ENCODE assay signal across 26 cellular contexts in the genomic region with DNA sequence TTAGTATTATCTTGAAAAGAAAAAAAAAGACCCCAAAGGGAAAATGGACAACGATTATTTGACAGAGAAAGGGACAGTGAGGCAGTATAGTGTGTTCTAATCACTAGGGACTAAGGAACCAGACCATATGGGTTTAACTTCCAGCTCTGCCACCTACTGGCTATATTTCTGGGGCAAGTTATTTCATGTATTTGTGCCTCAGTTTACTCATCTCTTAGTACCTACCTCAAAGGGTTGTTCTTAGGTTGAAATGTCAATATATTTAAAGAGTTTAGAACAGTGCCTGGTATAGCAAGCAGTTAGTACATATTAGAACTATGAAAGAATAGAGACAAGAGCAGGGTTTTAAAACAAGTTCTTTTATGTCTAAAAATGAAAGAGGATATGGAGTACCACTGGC. TPM values are rescaled to one million over a fixed set of nuclear protein-coding genes. Genes with fewer than 3 reads are reported as not detected.
DNase-seq lines count a peak whose midpoint lies in the region; ATAC-seq, FAIRE-seq and TF ChIP-seq lines count a peak whose summit lies in the region.
"Had no signal": no experiment of that assay in that cellular context is flagged by ENCODE, and none has a peak within 500 bp of the region (broad histone marks: within the 10 kb centered on the region; RNA-seq: fewer than 3 reads in every experiment).

No MANE protein-coding gene starts in this region.

- H3K4me1 ChIP-seq in A673 (ENCODE audit: insufficient read depth, low read length, poor library complexity, severe bottlenecking) (peaks cover 4% of the 10 kb centered on the region), Panc1 (ENCODE audit: control insufficient read depth, insufficient read depth, low read length) (no peaks in the 10 kb centered on the region)
- H3K4me1 ChIP-seq: BLaER1 treated with 17β-estradiol and CSF1 and Interleukin-3, amounts not matched to agents 10 nM and 100 nM; gastrocnemius medialis; suprapubic skin; uterus had no signal

- CTCF ChIA-PET in A673 (lab: Charles Lee) (no interaction called here), Panc1 (lab: Charles Lee) (no interaction called here)

- in situ Hi-C loops in Panc1 (cut with HindIII; ENCODE audit: low pct_unique_long_range_greater_than_20kb, low sequenced_read_pairs): no loop called here

- peaks cover 15% of the 10 kb centered on the region for H3K36me3 Mint-ChIP-seq in type B pancreatic cell

- no peak overlapping the region for H3K27ac Mint-ChIP-seq in type B pancreatic cell
- H3K27ac Mint-ChIP-seq: activated naive CD8-positive, alpha-beta T cell treated with anti-CD3 and anti-CD28 coated beads, Interleukin-2, amount 10 ng/mL, durations not matched to agents 7 days and 5 days; stimulated activated effector memory CD8-positive, alpha-beta T cell treated with anti-CD3 and anti-CD28 coated beads, Interleukin-12 subunit alpha, Interleukin-12 subunit beta, amount 100 ng/mL, for 72 hours had no signal

- H3K27ac ChIP-seq in A673 (ENCODE audit: low read depth, low read length, poor library complexity, severe bottlenecking) (no peak overlapping the region), Panc1 (ENCODE audit: low read length) (no peak overlapping the region)
- H3K27ac ChIP-seq: BLaER1 treated with 17β-estradiol and CSF1 and Interleukin-3, amounts not matched to agents 10 nM and 100 nM; gastrocnemius medialis; hepatocyte; SK-N-MC; suprapubic skin; uterus had no signal

- BruUV-seq in A673 (replicated peaks; lab: Mats Ljungman, UMichigan) (no TSS peak), Panc1 (replicated peaks; lab: Mats Ljungman, UMichigan) (no TSS peak)

- H3K4me3 Mint-ChIP-seq in type B pancreatic cell: no peak overlapping the region
- H3K4me3 Mint-ChIP-seq: activated naive CD8-positive, alpha-beta T cell treated with anti-CD3 and anti-CD28 coated beads, Interleukin-2, amount 10 ng/mL, durations not matched to agents 7 days and 5 days; immature natural killer cell; naive B cell; stimulated activated effector memory CD8-positive, alpha-beta T cell treated with anti-CD3 and anti-CD28 coated beads, Interleukin-12 subunit alpha, Interleukin-12 subunit beta, amount 100 ng/mL, for 72 hours had no signal

- H3K36me3 ChIP-seq in A673 (ENCODE audit: insufficient read depth, low read length, poor library complexity, severe bottlenecking) (peaks cover 53% of the 10 kb centered on the region), Panc1 (ENCODE audit: control insufficient read depth, insufficient read depth, low read length) (peaks cover 25% of the 10 kb centered on the region)
- H3K36me3 ChIP-seq: uterus had no signal

- H3K9me3 ChIP-seq in A673 (ENCODE audit: low read depth, low read length, poor library complexity, severe bottlenecking) (no peaks in the 10 kb centered on the region), Panc1 (ENCODE audit: control insufficient read depth, insufficient read depth, low read depth, low read length) (no peaks in the 10 kb centered on the region)
- H3K9me3 ChIP-seq: BLaER1 treated with 17β-estradiol and CSF1 and Interleukin-3, amounts not matched to agents 10 nM and 100 nM; gastrocnemius medialis; MG63; suprapubic skin; uterus had no signal

- intact Hi-C loops in A673 (cut with micrococcal nuclease; ENCODE audit: unreplicated experiment): no loop called here
- intact Hi-C loops in Panc1 (cut with micrococcal nuclease; ENCODE audit: unreplicated experiment): no loop called here

- POLR2A ChIA-PET in A673 (lab: Charles Lee; ENCODE audit: low non-redundant PET) (no interaction called here), Panc1 (lab: Charles Lee) (no interaction called here)

- no peak for DNase-seq in A673 (ENCODE audit: low spot score)
- DNase-seq in GM12891 (ENCODE audit: insufficient read length, low spot score): no peak
- no peak for DNase-seq in Panc1 (ENCODE audit: low read depth, low spot score)
- no peak for DNase-seq in epithelial cell of esophagus (ENCODE audit: low read depth)
- no peak for DNase-seq in NCI-H1092 treated with DMSO at 0.1 percent for 48 hours (lab: John Stamatoyannopoulos, UW)
- DNase-seq in DMS153 treated with DMSO at 0.1 percent for 48 hours (lab: John Stamatoyannopoulos, UW; ENCODE audit: unreplicated experiment): no peak
- DNase-seq in type B pancreatic cell (ENCODE audit: extremely low spot score, unreplicated experiment): no peak
- no peak for DNase-seq in GM10266 (ENCODE audit: extremely low spot score)
- DNase-seq: activated CD4-positive, alpha-beta T cell treated with anti-CD3 and anti-CD28 coated beads, Interleukin-2, amount 50 U/mL, for 4 hours; activated CD8-positive, alpha-beta memory T cell treated with anti-CD3 and anti-CD28 coated beads, Interleukin-2, amount 50 U/mL, for 48 hours; activated effector memory CD4-positive, alpha-beta T cell treated with Interleukin-2 at 50 U/mL for 16 hours; activated naive CD8-positive, alpha-beta T cell treated with anti-CD3 and anti-CD28 coated beads, Interleukin-2, amount 10 ng/mL, durations not matched to agents 7 days and 5 days; effector CD8-positive, alpha-beta T cell; gastrocnemius medialis; immature natural killer cell; MG63; naive B cell; NCI-H1436; NCI-H2107; uterus had no signal

- no peaks in the 10 kb centered on the region for H3K27me3 Mint-ChIP-seq in type B pancreatic cell
- H3K27me3 Mint-ChIP-seq: activated naive CD8-positive, alpha-beta T cell treated with anti-CD3 and anti-CD28 coated beads, Interleukin-2, amount 10 ng/mL, durations not matched to agents 7 days and 5 days; naive B cell had no signal

- TF ChIP-seq POLR2A in GM12891 (IDR thresholded peaks at IDR 0.05; ENCODE audit: low read depth, low read length): no peak

- H3K27me3 ChIP-seq in A673 (replicated peaks; ENCODE audit: insufficient read depth, low read depth, low read length, poor library complexity) (no peaks in the 10 kb centered on the region), Panc1 (ENCODE audit: control insufficient read depth, insufficient read depth, low read length) (no peaks in the 10 kb centered on the region)
- H3K27me3 ChIP-seq: BLaER1 treated with 17β-estradiol and CSF1 and Interleukin-3, amounts not matched to agents 10 nM and 100 nM; gastrocnemius medialis; hepatocyte; MG63; suprapubic skin; uterus had no signal

- peak; percentile 43; the same call in 1 of the 2 replicates for TF ChIP-seq CTCF in A673 (conservative IDR thresholded peaks at IDR 0.05; ENCODE audit: low read depth, low read length)
- peak; percentile 16; the same call in 1 of the 2 replicates for TF ChIP-seq CTCF in Panc1 (IDR thresholded peaks at IDR 0.05)
- TF ChIP-seq CTCF in epithelial cell of esophagus (IDR thresholded peaks at IDR 0.05; ENCODE audit: insufficient read depth, low read depth, low read length, missing control alignments): peak; percentile 7
- TF ChIP-seq CTCF in type B pancreatic cell (conservative IDR thresholded peaks at IDR 0.05): no peak
- TF ChIP-seq CTCF in GM10266 (IDR thresholded peaks at IDR 0.05; ENCODE audit: control insufficient read depth, insufficient read depth, low read depth, missing control alignments): no peak

- no peak overlapping the region for H3K4me3 ChIP-seq in A673 (ENCODE audit: low read depth, low read length, poor library complexity, severe bottlenecking)
- no peak overlapping the region for H3K4me3 ChIP-seq in Panc1 (ENCODE audit: low read depth in 2 of 2, low read length in 2 of 2)
- no peak overlapping the region for H3K4me3 ChIP-seq in epithelial cell of esophagus (ENCODE audit: low read length)
- H3K4me3 ChIP-seq: BLaER1 treated with 17β-estradiol and CSF1 and Interleukin-3, amounts not matched to agents 10 nM and 100 nM; gastrocnemius medialis; hepatocyte; MG63; SK-N-MC; suprapubic skin; uterus had no signal

- no peaks in the 10 kb centered on the region for H3K4me1 Mint-ChIP-seq in type B pancreatic cell (ENCODE audit: unreplicated experiment)
- H3K4me1 Mint-ChIP-seq: immature natural killer cell; naive B cell; stimulated activated effector memory CD8-positive, alpha-beta T cell treated with anti-CD3 and anti-CD28 coated beads, Interleukin-12 subunit alpha, Interleukin-12 subunit beta, amount 100 ng/mL, for 72 hours had no signal

- no peaks in the 10 kb centered on the region for H3K9me3 Mint-ChIP-seq in type B pancreatic cell
- H3K9me3 Mint-ChIP-seq: activated naive CD8-positive, alpha-beta T cell treated with anti-CD3 and anti-CD28 coated beads, Interleukin-2, amount 10 ng/mL, durations not matched to agents 7 days and 5 days; immature natural killer cell; naive B cell; stimulated activated effector memory CD8-positive, alpha-beta T cell treated with anti-CD3 and anti-CD28 coated beads, Interleukin-12 subunit alpha, Interleukin-12 subunit beta, amount 100 ng/mL, for 72 hours had no signal

- peak; percentile 57 for FAIRE-seq in GM12891 (lab: Jason Lieb, UNC)

- ATAC-seq in Panc1: no peak
- ATAC-seq: gastrocnemius medialis; left lobe of liver; stimulated activated effector memory CD8-positive, alpha-beta T cell treated with anti-CD3 and anti-CD28 coated beads, Interleukin-12 subunit alpha, Interleukin-12 subunit beta, amount 100 ng/mL, for 72 hours had no signal

TF ChIP-seq in GM12891, 5 proteins besides CTCF, POLR2A, EP300 and RAD21:
- TF ChIP-seq POLR2AphosphoS5 (IDR thresholded peaks at IDR 0.05; ENCODE audit: low read depth, low read length): no peak
- no peak for TF ChIP-seq TAF1 (IDR thresholded peaks at IDR 0.05; ENCODE audit: low read depth, low read length)
- no peak for TF ChIP-seq PAX5 (IDR thresholded peaks at IDR 0.05; ENCODE audit: insufficient read depth, low read length, severe bottlenecking)
- no peak for TF ChIP-seq SPI1 (IDR thresholded peaks at IDR 0.05; ENCODE audit: low read depth, low read length)
- no peak for TF ChIP-seq POU2F2 (IDR thresholded peaks at IDR 0.05; ENCODE audit: low read depth, low read length)

RNA-seq across cellular contexts. Expression of a gene that starts 42.7 kb away (rescaled TPM):
- total RNA-seq in A673 (2021) (53.1 and 54.9 TPM in 2 replicates), Panc1 (2021; ENCODE audit: unreplicated experiment) (21.8 TPM), type B pancreatic cell (ENCODE audit: low replicate concordance) (14.8 and 39.5 TPM in 2 replicates)
- 28.1 TPM for polyA plus RNA-seq in GM12891 (2012; ENCODE audit: low read depth, missing spikeins)
- 15.3 TPM for polyA plus RNA-seq in Panc1 (2012; ENCODE audit: insufficient read length)

RNA-seq across cellular contexts. Expression of a gene that starts 50.5 kb away (rescaled TPM):
- 21.1 and 25.0 TPM in 2 replicates for total RNA-seq in A673 (2021)
- polyA plus RNA-seq in GM12891 (2012; ENCODE audit: low read depth, missing spikeins): 17.9 TPM
- 17.7 TPM for total RNA-seq in Panc1 (2021; ENCODE audit: unreplicated experiment)
- 12.8 TPM for polyA plus RNA-seq in Panc1 (2012; ENCODE audit: insufficient read length)
- 19.7 and 25.5 TPM in 2 replicates for total RNA-seq in type B pancreatic cell (ENCODE audit: low replicate concordance)

RNA-seq across cellular contexts. Expression of a gene that starts 50.5 kb away (rescaled TPM):
- 90.1 and 98.9 TPM in 2 replicates for total RNA-seq in A673 (2021)
- polyA plus RNA-seq in GM12891 (2012; ENCODE audit: low read depth, missing spikeins): 42.6 TPM
- total RNA-seq in Panc1 (2021; ENCODE audit: unreplicated experiment): 63.8 TPM
- polyA plus RNA-seq in Panc1 (2012; ENCODE audit: insufficient read length): 24.3 TPM
- total RNA-seq in type B pancreatic cell (ENCODE audit: low replicate concordance): 42.5 and 52.6 TPM in 2 replicates

Comparison
In these comparisons a context has a peak if more than half of its experiments do, and no peak if none do; other contexts are left out.
1. CTCF ChIP-seq: peak in A673 (single experiment), Panc1 (single experiment) and epithelial cell of esophagus (single experiment); none in type B pancreatic cell (single experiment) and GM10266 (single experiment).